8 cellular contexts compared by ENCODE assay signal in genomic region chr6:36546958-36547645, GRCh38. TPM values are rescaled to one million over a fixed set of nuclear protein-coding genes. Genes with fewer than 3 reads are reported as not detected.
A peak's percentile ranks its signal among the peaks of the same experiment; 100 is the strongest.
DNase-seq lines count a peak whose midpoint lies in the region; ATAC-seq and TF ChIP-seq lines count a peak whose summit lies in the region.

Gene STK38 (minus strand): TSS chr6:36547479. CDS start chr6:36540202, 7,277 bp downstream.

- peak within 1 kb of the TSS; percentile 97 to 99 for H3K27ac Mint-ChIP-seq in activated naive CD4-positive, alpha-beta T cell treated with anti-CD3 and anti-CD28 coated beads, Interleukin-2, amount 50 U/mL, for 72 hours

- TF ChIP-seq CTCF in GM06990 (IDR thresholded peaks at IDR 0.05; ENCODE audit: insufficient read depth, low read length, poor library complexity, severe bottlenecking) (peak; percentile 43), omental fat pad (IDR thresholded peaks at IDR 0.05) (no peak)

- peaks cover 13 to 14% of the 10 kb centered on the region in 2 donors for H3K36me3 Mint-ChIP-seq in activated naive CD4-positive, alpha-beta T cell treated with anti-CD3 and anti-CD28 coated beads, Interleukin-2, amount 50 U/mL, for 72 hours

- DNase-seq in GM06990 (ENCODE audit: extremely low read depth, insufficient read length) (peak; percentile 94), NCI-H1105 (lab: John Stamatoyannopoulos, UW) (peak; percentile 90), SKM-1 (lab: John Stamatoyannopoulos, UW; ENCODE audit: unreplicated experiment) (peak; percentile 78), glomerular visceral epithelial cell (ENCODE audit: extremely low spot score) (peak; percentile 94), omental fat pad (ENCODE audit: low spot score) (peak; percentile 71)
- DNase-seq in activated naive CD4-positive, alpha-beta T cell treated with anti-CD3 and anti-CD28 coated beads, Interleukin-2, amount 50 U/mL, for 72 hours (ENCODE audit: low spot score in 2 of 2), result peak; percentile 90 to 91

- no peaks in the 10 kb centered on the region; the same call in 1 of the 2 replicates for H3K36me3 ChIP-seq in GM06990 (ENCODE audit: control insufficient read depth, insufficient read depth, low read length)

- peak within 1 kb of the TSS; percentile 96 for H3K4me3 ChIP-seq in GM06990 (replicated peaks; ENCODE audit: low read depth, low read length)

- H3K27me3 ChIP-seq in GM06990 (replicated peaks; ENCODE audit: control insufficient read depth, insufficient read depth, low read length), result no peaks in the 10 kb centered on the region

- H3K9me3 Mint-ChIP-seq in activated naive CD4-positive, alpha-beta T cell treated with anti-CD3 and anti-CD28 coated beads, Interleukin-2, amount 50 U/mL, for 72 hours, result no peaks in the 10 kb centered on the region

- peak within 1 kb of the TSS; percentile 92 for H3K27ac ChIP-seq in temporal lobe (ENCODE audit: low read depth, low read length)

- ATAC-seq in HG02623 (IDR thresholded peaks at IDR 0.05; ENCODE audit: unreplicated experiment) (peak; percentile 79), omental fat pad (ENCODE audit: low FRiP score) (peak; percentile 97)
- ATAC-seq in activated naive CD4-positive, alpha-beta T cell treated with anti-CD3 and anti-CD28 coated beads, Interleukin-2, amount 50 U/mL, for 72 hours, result peak; percentile 88 to 93

RNA-seq across cellular contexts. Expression of gene STK38, which starts in this region (rescaled TPM):
- total RNA-seq in activated naive CD4-positive, alpha-beta T cell treated with anti-CD3 and anti-CD28 coated beads, Interleukin-2, amount 50 U/mL, for 72 hours, result 10 to 100 TPM; 25.7 to 27.3 TPM
- total RNA-seq in omental fat pad (10 to 100 TPM; 19.2 to 43.2 (median 31.3) TPM), temporal lobe (12.3 TPM)

Comparison
In these comparisons a context has a peak if more than half of its experiments do, and no peak if none do; other contexts are left out.
1. Peak in every context shown above with its lines: DNase-seq, ATAC-seq, H3K4me3 ChIP-seq and H3K27ac ChIP-seq.